Comparison of ENCODE assay signal across 10 cellular contexts in genomic region chr16:72951916-72952315, GRCh38.
"Had no signal": no experiment of that assay in that cellular context is flagged by ENCODE, and none has a peak within 500 bp of the region (broad histone marks: within the 10 kb centered on the region; RNA-seq: fewer than 3 reads in every experiment).

No MANE protein-coding gene starts in this region.

- H3K27ac ChIP-seq: skin epidermis had no signal

- DNase-seq: activated CD4-positive, alpha-beta memory T cell treated with anti-CD3 and anti-CD28 coated beads for 36 hours; activated gamma-delta T cell; activated T-cell treated with anti-CD3 and anti-CD28 coated beads, Interleukin-2, amount 50 U/mL, for 4 hours; amygdala; kidney glomerular epithelial cell; natural killer cell; substantia nigra; T-cell; T1000 had no signal

- H3K4me3 ChIP-seq: skin epidermis had no signal

- ATAC-seq: activated T-cell treated with anti-CD3 and anti-CD28 coated beads, Interleukin-2, amount 50 U/mL, for 4 hours; natural killer cell; T-cell had no signal
